ENCODE assay signal across 8 cellular contexts in the genomic region with DNA sequence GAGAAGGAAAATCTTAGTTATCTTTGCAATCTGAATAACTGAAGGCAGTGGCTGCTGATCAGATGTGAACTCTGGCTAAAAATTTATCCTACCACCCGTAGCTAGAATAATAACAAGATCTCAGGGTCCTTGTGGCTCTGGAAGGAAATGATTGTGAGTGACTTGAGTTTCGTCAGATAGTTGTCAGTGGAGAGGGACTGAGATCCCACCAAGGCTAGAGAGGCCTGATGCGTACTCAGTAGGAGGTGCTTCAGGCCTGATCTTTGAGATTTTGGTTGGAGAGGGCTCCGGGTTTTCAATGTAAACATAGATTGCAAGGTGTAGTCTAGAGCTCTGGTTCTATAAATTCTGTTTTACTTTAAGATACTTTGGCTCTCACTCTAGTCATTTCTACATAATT. TPM values are rescaled to one million over a fixed set of nuclear protein-coding genes. Genes with fewer than 3 reads are reported as not detected.
A peak's percentile ranks its signal among the peaks of the same experiment; 100 is the strongest.
DNase-seq lines count a peak whose midpoint lies in the region; ATAC-seq and TF ChIP-seq lines count a peak whose summit lies in the region.

No MANE protein-coding gene starts in this region.

- no peaks in the 10 kb centered on the region for H3K9me3 ChIP-seq in heart left ventricle
- no peaks in the 10 kb centered on the region for H3K9me3 ChIP-seq in upper lobe of left lung

- H3K4me3 ChIP-seq in heart left ventricle (peak overlapping the region in 8 of 12 donors; percentile 69 to 95 (median 92)), upper lobe of left lung (peak overlapping the region in 3 of 4 donors; percentile 88 to 97 (median 92))

- WGBS in heart left ventricle, 4 donors: 38 to 52% (median 50%) methylated on average over 4 of the region's 4 CpGs
- 29 to 33% methylated on average over 4 of the region's 4 CpGs for WGBS in upper lobe of left lung, 2 donors

- no peaks in the 10 kb centered on the region for H3K27me3 Mint-ChIP-seq in activated naive CD8-positive, alpha-beta T cell treated with anti-CD3 and anti-CD28 coated beads, Interleukin-2, amount 10 ng/mL, durations not matched to agents 7 days and 5 days
- H3K27me3 Mint-ChIP-seq in mesothelial cell of epicardium (ENCODE audit: low read depth): no peaks in the 10 kb centered on the region

- no peak for DNase-seq in heart left ventricle
- DNase-seq in cardiac septum (ENCODE audit: low spot score): no peak
- no peak for DNase-seq in activated naive CD8-positive, alpha-beta T cell treated with anti-CD3 and anti-CD28 coated beads, Interleukin-2, amount 10 ng/mL, durations not matched to agents 7 days and 5 days
- no peak for DNase-seq in mesothelial cell of epicardium (ENCODE audit: low spot score in 2 of 2, unreplicated experiment in 2 of 2)
- no peak for DNase-seq in upper lobe of left lung
- no peak for DNase-seq in central memory CD4-positive, alpha-beta T cell

- intact Hi-C loops in heart left ventricle (cut with DNase I) (loop anchor here in 9 of 10 donors (5.0 to 10.0 kb wide), 7 partner anchors 46 to 97 kb away; a partner anchor contains a TSS), cardiac septum (cut with DNase I) (loop anchor here (5.0 kb wide), 2 partner anchors 36 to 81 kb away; a partner anchor contains a TSS)

- no peak for TF ChIP-seq EP300 in upper lobe of left lung (IDR thresholded peaks at IDR 0.05)

- H3K36me3 Mint-ChIP-seq in activated naive CD8-positive, alpha-beta T cell treated with anti-CD3 and anti-CD28 coated beads, Interleukin-2, amount 10 ng/mL, durations not matched to agents 7 days and 5 days: peaks cover 18% of the 10 kb centered on the region
- peaks cover 14% of the 10 kb centered on the region for H3K36me3 Mint-ChIP-seq in mesothelial cell of epicardium

- peaks cover 37% of the 10 kb centered on the region for H3K4me1 Mint-ChIP-seq in activated naive CD8-positive, alpha-beta T cell treated with anti-CD3 and anti-CD28 coated beads, Interleukin-2, amount 10 ng/mL, durations not matched to agents 7 days and 5 days
- peaks cover 33% of the 10 kb centered on the region for H3K4me1 Mint-ChIP-seq in mesothelial cell of epicardium

- H3K27ac Mint-ChIP-seq in activated naive CD8-positive, alpha-beta T cell treated with anti-CD3 and anti-CD28 coated beads, Interleukin-2, amount 10 ng/mL, durations not matched to agents 7 days and 5 days: peak overlapping the region; percentile 85
- H3K27ac Mint-ChIP-seq in mesothelial cell of epicardium: peak overlapping the region; percentile 19

- H3K27ac ChIP-seq in heart left ventricle (peak overlapping the region in 10 of 12 donors; percentile 94 to 99 (median 98)), upper lobe of left lung (peak overlapping the region in 3 of 4 donors; percentile 94 to 99 (median 95))

- H3K9me3 Mint-ChIP-seq in activated naive CD8-positive, alpha-beta T cell treated with anti-CD3 and anti-CD28 coated beads, Interleukin-2, amount 10 ng/mL, durations not matched to agents 7 days and 5 days: no peaks in the 10 kb centered on the region
- no peaks in the 10 kb centered on the region for H3K9me3 Mint-ChIP-seq in mesothelial cell of epicardium

- H3K4me1 ChIP-seq in heart left ventricle (peaks cover 0 to 49% (median 40%) of the 10 kb centered on the region in 12 donors), upper lobe of left lung (peaks cover 28 to 45% (median 34%) of the 10 kb centered on the region in 4 donors)

- peak overlapping the region; percentile 85 for H3K4me3 Mint-ChIP-seq in activated naive CD8-positive, alpha-beta T cell treated with anti-CD3 and anti-CD28 coated beads, Interleukin-2, amount 10 ng/mL, durations not matched to agents 7 days and 5 days
- H3K4me3 Mint-ChIP-seq in mesothelial cell of epicardium: peak overlapping the region; percentile 70

- ATAC-seq in heart left ventricle (no peak), upper lobe of left lung (ENCODE audit: low FRiP score in 2 of 2) (no peak), HG03457 (IDR thresholded peaks at IDR 0.05; ENCODE audit: unreplicated experiment) (no peak), GM21367 (IDR thresholded peaks at IDR 0.05; ENCODE audit: unreplicated experiment) (no peak)
- no peak for ATAC-seq in activated naive CD8-positive, alpha-beta T cell treated with anti-CD3 and anti-CD28 coated beads, Interleukin-2, amount 10 ng/mL, durations not matched to agents 7 days and 5 days (ENCODE audit: low read depth)

- POLR2A ChIA-PET in activated naive CD8-positive, alpha-beta T cell treated with anti-CD3 and anti-CD28 coated beads, Interleukin-2, amount 10 ng/mL, durations not matched to agents 7 days and 5 days (lab: Charles Lee): interaction anchor here (0.6 to 4.8 kb wide), 8 partner anchors 12 to 495 kb away, joined by 3 to 36 read pairs (median 6); a partner anchor contains a TSS

- no peak for TF ChIP-seq POLR2A in heart left ventricle (IDR thresholded peaks at IDR 0.05)
- no peak for TF ChIP-seq POLR2A in upper lobe of left lung (IDR thresholded peaks at IDR 0.05)

- TF ChIP-seq CTCF in heart left ventricle (IDR thresholded peaks at IDR 0.05): no peak
- TF ChIP-seq CTCF in mesothelial cell of epicardium (IDR thresholded peaks at IDR 0.05; ENCODE audit: unreplicated experiment): no peak
- no peak for TF ChIP-seq CTCF in upper lobe of left lung (IDR thresholded peaks at IDR 0.05)

- peaks cover 0 to 33% (median 24%) of the 10 kb centered on the region in 9 donors for H3K36me3 ChIP-seq in heart left ventricle
- H3K36me3 ChIP-seq in upper lobe of left lung: peaks cover 7 to 27% (median 23%) of the 10 kb centered on the region in 4 donors

- H3K27me3 ChIP-seq in heart left ventricle (no peaks in the 10 kb centered on the region), upper lobe of left lung (no peaks in the 10 kb centered on the region)

RNA-seq across cellular contexts. Expression of a gene that starts 1.4 kb away (rescaled TPM):
- 10 to 100 TPM; 30.1 to 60.6 (median 42.0) TPM for total RNA-seq in heart left ventricle
- polyA plus RNA-seq in heart left ventricle: 10 to 100 TPM; 22.6 to 37.5 TPM
- total RNA-seq in cardiac septum: 33.1 TPM
- total RNA-seq in activated naive CD8-positive, alpha-beta T cell treated with anti-CD3 and anti-CD28 coated beads, Interleukin-2, amount 10 ng/mL, durations not matched to agents 7 days and 5 days: 100 to 1,000 TPM; 113 to 114 TPM
- total RNA-seq in mesothelial cell of epicardium: 65.6 to 71.2 TPM (median 65.7 TPM) in 3 replicates
- total RNA-seq in upper lobe of left lung: 100 to 1,000 TPM in 1 of 6 donors, 10 to 100 TPM in 5; 39.6 to 129 (median 47.9) TPM

RNA-seq across cellular contexts. Expression of a gene that starts 13.5 kb away (rescaled TPM):
- total RNA-seq in heart left ventricle (10 to 100 TPM in 5 of 9 donors, 1 to 10 TPM in 4; 3.9 to 38.5 (median 11.9) TPM), cardiac septum (7.1 TPM), mesothelial cell of epicardium (25.5 to 28.2 TPM (median 26.5 TPM) in 3 replicates), upper lobe of left lung (100 to 1,000 TPM in 2 of 6 donors, 10 to 100 TPM in 4; 37.3 to 367 (median 49.2) TPM)
- polyA plus RNA-seq in heart left ventricle: 10 to 100 TPM; 11.4 to 17.5 TPM
- 10 to 100 TPM; 11.7 to 15.1 TPM for total RNA-seq in activated naive CD8-positive, alpha-beta T cell treated with anti-CD3 and anti-CD28 coated beads, Interleukin-2, amount 10 ng/mL, durations not matched to agents 7 days and 5 days

RNA-seq across cellular contexts. Expression of a gene that starts 22.7 kb away (rescaled TPM):
- total RNA-seq in heart left ventricle (10 to 100 TPM; 18.0 to 60.4 (median 26.6) TPM), cardiac septum (17.3 TPM), mesothelial cell of epicardium (38.1 to 41.3 TPM (median 39.6 TPM) in 3 replicates), upper lobe of left lung (10 to 100 TPM; 37.0 to 78.6 (median 46.5) TPM)
- 10 to 100 TPM; 25.3 to 44.7 TPM for polyA plus RNA-seq in heart left ventricle
- total RNA-seq in activated naive CD8-positive, alpha-beta T cell treated with anti-CD3 and anti-CD28 coated beads, Interleukin-2, amount 10 ng/mL, durations not matched to agents 7 days and 5 days: 10 to 100 TPM; 26.5 to 31.1 TPM

RNA-seq across cellular contexts. Expression of a gene that starts 56.6 kb away (rescaled TPM):
- total RNA-seq in heart left ventricle: 10 to 100 TPM in 4 of 9 donors, 1 to 10 TPM in 5; 8.0 to 28.5 (median 9.7) TPM
- 10 to 100 TPM in 1 of 2 donors, 1 to 10 TPM in 1; 8.1 to 11.7 TPM for polyA plus RNA-seq in heart left ventricle
- 13.9 TPM for total RNA-seq in cardiac septum
- total RNA-seq in activated naive CD8-positive, alpha-beta T cell treated with anti-CD3 and anti-CD28 coated beads, Interleukin-2, amount 10 ng/mL, durations not matched to agents 7 days and 5 days: 100 to 1,000 TPM; 178 to 181 TPM
- total RNA-seq in mesothelial cell of epicardium: 42.4 to 49.1 TPM (median 46.7 TPM) in 3 replicates
- total RNA-seq in upper lobe of left lung: 100 to 1,000 TPM in 1 of 6 donors, 10 to 100 TPM in 5; 18.2 to 107 (median 47.1) TPM
